Comparison of ENCODE assay signal across 1 cellular context in the genomic region with DNA sequence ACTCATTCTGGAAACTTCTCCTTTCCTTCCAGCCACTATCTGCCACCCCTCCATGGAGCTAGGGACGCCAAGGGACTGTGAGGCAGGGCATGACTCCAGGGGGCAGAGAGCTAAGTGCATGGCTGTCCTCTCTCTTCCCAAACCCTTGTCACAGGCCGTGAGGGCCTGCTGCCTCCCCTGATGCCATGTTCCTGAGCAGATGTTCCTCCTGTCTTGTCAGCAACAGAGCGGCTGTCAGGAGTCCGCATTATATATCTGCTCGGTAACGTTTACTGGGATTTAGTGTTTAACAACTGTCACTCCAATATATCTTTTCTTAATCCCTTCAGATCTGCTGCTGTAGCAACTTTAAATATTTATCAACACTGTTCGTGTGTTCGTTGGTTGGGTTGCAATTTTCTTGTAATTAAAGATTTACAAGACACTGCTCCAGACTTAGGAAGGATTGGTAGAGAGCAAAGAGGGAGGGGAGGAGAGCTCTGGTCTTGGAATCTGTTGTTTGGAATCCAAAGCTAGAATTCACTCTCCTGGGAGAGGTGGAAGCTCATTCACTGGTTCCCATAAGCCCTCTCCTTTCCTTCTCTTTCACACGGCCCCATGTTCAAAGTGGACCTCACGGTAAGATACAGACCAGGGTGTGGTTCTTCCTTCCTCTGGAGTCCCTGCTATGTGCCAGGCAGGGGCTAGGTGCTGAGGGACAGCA.
TF ChIP-seq lines count a peak whose summit lies in the region.

No MANE protein-coding gene starts in this region.

TF ChIP-seq in A549, 52 proteins besides CTCF, POLR2A, EP300 and RAD21:
- TF ChIP-seq, protein P1, sequence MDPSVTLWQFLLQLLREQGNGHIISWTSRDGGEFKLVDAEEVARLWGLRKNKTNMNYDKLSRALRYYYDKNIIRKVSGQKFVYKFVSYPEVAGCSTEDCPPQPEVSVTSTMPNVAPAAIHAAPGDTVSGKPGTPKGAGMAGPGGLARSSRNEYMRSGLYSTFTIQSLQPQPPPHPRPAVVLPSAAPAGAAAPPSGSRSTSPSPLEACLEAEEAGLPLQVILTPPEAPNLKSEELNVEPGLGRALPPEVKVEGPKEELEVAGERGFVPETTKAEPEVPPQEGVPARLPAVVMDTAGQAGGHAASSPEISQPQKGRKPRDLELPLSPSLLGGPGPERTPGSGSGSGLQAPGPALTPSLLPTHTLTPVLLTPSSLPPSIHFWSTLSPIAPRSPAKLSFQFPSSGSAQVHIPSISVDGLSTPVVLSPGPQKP (IDR thresholded peaks at IDR 0.05; ENCODE audit: low read depth, low read length), result no peak
- no peak for TF ChIP-seq HES2 (IDR thresholded peaks at IDR 0.05)
- TF ChIP-seq FOXS1 (CRISPR knock-in tag; IDR thresholded peaks at IDR 0.05), result no peak
- no peak for TF ChIP-seq JUN (IDR thresholded peaks at IDR 0.05)
- TF ChIP-seq MAFK (IDR thresholded peaks at IDR 0.05; ENCODE audit: partially characterized antibody), result no peak
- TF ChIP-seq HOXA7 (CRISPR knock-in tag; IDR thresholded peaks at IDR 0.05), result no peak
- TF ChIP-seq, protein P2, sequence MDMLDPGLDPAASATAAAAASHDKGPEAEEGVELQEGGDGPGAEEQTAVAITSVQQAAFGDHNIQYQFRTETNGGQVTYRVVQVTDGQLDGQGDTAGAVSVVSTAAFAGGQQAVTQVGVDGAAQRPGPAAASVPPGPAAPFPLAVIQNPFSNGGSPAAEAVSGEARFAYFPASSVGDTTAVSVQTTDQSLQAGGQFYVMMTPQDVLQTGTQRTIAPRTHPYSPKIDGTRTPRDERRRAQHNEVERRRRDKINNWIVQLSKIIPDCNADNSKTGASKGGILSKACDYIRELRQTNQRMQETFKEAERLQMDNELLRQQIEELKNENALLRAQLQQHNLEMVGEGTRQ (IDR thresholded peaks at IDR 0.05), result no peak
